1 cellular context compared by ENCODE assay signal in the genomic region with DNA sequence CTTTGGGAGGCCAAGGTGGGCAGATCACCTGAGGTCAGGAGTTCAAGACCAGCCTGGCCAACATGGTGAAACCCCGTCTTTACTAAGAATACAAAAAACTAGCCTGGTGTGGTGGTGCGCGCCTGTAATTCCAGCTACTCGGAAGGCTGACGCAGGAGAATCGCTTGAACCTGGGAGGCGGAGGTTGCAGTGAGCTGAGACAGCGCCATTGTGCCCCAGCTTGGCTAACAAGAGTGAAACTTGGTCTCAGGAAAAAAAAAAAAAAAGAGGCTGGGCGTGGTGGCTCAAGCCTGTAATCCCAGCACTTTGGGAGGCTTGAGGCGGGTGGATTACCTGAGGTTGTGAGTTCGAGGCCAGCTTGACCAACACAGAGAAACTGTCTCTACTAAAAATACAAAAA.
TF ChIP-seq lines count a peak whose summit lies in the region.
"Not testable (repeated sequence)": the region's sequence is repeated elsewhere in the genome, so short reads cannot be mapped to it uniquely, and the experiment has no call there.

No MANE protein-coding gene starts in this region.

TF ChIP-seq in K562, 482 proteins besides CTCF, POLR2A, EP300 and RAD21:
- peak; percentile 49; the same call in 1 of the 2 replicates for TF ChIP-seq BCOR (IDR thresholded peaks at IDR 0.05)
- TF ChIP-seq, protein P1, sequence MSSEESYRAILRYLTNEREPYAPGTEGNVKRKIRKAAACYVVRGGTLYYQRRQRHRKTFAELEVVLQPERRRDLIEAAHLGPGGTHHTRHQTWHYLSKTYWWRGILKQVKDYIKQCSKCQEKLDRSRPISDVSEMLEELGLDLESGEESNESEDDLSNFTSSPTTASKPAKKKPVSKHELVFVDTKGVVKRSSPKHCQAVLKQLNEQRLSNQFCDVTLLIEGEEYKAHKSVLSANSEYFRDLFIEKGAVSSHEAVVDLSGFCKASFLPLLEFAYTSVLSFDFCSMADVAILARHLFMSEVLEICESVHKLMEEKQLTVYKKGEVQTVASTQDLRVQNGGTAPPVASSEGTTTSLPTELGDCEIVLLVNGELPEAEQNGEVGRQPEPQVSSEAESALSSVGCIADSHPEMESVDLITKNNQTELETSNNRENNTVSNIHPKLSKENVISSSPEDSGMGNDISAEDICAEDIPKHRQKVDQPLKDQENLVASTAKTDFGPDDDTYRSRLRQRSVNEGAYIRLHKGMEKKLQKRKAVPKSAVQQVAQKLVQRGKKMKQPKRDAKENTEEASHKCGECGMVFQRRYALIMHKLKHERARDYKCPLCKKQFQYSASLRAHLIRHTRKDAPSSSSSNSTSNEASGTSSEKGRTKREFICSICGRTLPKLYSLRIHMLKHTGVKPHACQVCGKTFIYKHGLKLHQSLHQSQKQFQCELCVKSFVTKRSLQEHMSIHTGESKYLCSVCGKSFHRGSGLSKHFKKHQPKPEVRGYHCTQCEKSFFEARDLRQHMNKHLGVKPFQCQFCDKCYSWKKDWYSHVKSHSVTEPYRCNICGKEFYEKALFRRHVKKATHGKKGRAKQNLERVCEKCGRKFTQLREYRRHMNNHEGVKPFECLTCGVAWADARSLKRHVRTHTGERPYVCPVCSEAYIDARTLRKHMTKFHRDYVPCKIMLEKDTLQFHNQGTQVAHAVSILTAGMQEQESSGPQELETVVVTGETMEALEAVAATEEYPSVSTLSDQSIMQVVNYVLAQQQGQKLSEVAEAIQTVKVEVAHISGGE (CRISPR knock-in tag; IDR thresholded peaks at IDR 0.05) = peak in 1 of 3 experiments; percentile 30; a peak in 1 of 6 replicates
- TF ChIP-seq, protein P2, sequence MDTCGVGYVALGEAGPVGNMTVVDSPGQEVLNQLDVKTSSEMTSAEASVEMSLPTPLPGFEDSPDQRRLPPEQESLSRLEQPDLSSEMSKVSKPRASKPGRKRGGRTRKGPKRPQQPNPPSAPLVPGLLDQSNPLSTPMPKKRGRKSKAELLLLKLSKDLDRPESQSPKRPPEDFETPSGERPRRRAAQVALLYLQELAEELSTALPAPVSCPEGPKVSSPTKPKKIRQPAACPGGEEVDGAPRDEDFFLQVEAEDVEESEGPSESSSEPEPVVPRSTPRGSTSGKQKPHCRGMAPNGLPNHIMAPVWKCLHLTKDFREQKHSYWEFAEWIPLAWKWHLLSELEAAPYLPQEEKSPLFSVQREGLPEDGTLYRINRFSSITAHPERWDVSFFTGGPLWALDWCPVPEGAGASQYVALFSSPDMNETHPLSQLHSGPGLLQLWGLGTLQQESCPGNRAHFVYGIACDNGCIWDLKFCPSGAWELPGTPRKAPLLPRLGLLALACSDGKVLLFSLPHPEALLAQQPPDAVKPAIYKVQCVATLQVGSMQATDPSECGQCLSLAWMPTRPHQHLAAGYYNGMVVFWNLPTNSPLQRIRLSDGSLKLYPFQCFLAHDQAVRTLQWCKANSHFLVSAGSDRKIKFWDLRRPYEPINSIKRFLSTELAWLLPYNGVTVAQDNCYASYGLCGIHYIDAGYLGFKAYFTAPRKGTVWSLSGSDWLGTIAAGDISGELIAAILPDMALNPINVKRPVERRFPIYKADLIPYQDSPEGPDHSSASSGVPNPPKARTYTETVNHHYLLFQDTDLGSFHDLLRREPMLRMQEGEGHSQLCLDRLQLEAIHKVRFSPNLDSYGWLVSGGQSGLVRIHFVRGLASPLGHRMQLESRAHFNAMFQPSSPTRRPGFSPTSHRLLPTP (IDR thresholded peaks at IDR 0.05; ENCODE audit: borderline replicate concordance, extremely low read depth, insufficient read length) = peak; percentile 39
- peak; percentile 80 for TF ChIP-seq ZNF384 (IDR thresholded peaks at IDR 0.05; ENCODE audit: low read depth, low read length)
- TF ChIP-seq ATF1 (CRISPR knock-in tag; IDR thresholded peaks at IDR 0.05) = not testable (repeated sequence)
- 0 out of 2 replicates have a peak, but pooled peaks have one; percentile 1 for TF ChIP-seq ATF1 (tag; IDR thresholded peaks at IDR 0.05)
- peak; percentile 29 for TF ChIP-seq CHD1 (IDR thresholded peaks at IDR 0.05; ENCODE audit: low read length)
- 0 out of 2 replicates have a peak, but pooled peaks have one; percentile 16 for TF ChIP-seq KLF1 (tag; IDR thresholded peaks at IDR 0.05)
- TF ChIP-seq, protein P3, sequence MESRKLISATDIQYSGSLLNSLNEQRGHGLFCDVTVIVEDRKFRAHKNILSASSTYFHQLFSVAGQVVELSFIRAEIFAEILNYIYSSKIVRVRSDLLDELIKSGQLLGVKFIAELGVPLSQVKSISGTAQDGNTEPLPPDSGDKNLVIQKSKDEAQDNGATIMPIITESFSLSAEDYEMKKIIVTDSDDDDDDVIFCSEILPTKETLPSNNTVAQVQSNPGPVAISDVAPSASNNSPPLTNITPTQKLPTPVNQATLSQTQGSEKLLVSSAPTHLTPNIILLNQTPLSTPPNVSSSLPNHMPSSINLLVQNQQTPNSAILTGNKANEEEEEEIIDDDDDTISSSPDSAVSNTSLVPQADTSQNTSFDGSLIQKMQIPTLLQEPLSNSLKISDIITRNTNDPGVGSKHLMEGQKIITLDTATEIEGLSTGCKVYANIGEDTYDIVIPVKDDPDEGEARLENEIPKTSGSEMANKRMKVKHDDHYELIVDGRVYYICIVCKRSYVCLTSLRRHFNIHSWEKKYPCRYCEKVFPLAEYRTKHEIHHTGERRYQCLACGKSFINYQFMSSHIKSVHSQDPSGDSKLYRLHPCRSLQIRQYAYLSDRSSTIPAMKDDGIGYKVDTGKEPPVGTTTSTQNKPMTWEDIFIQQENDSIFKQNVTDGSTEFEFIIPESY (CRISPR knock-in tag; IDR thresholded peaks at IDR 0.05) = peak; percentile 43; the same call in 1 of the 2 replicates
- peak; percentile 20 for TF ChIP-seq TAF1 (IDR thresholded peaks at IDR 0.05; ENCODE audit: control insufficient read depth, extremely low read depth, insufficient read depth, low read length, severe bottlenecking)
- TF ChIP-seq, protein P4, sequence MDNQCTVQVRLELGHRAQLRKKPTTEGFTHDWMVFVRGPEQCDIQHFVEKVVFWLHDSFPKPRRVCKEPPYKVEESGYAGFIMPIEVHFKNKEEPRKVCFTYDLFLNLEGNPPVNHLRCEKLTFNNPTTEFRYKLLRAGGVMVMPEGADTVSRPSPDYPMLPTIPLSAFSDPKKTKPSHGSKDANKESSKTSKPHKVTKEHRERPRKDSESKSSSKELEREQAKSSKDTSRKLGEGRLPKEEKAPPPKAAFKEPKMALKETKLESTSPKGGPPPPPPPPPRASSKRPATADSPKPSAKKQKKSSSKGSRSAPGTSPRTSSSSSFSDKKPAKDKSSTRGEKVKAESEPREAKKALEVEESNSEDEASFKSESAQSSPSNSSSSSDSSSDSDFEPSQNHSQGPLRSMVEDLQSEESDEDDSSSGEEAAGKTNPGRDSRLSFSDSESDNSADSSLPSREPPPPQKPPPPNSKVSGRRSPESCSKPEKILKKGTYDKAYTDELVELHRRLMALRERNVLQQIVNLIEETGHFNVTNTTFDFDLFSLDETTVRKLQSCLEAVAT (IDR thresholded peaks at IDR 0.05) = peak in 1 of 2 experiments; percentile 67; a peak in 1 of 4 replicates
- TF ChIP-seq RBFOX2 (IDR thresholded peaks at IDR 0.05; ENCODE audit: low read depth, low read length) = peak; percentile 31; the same call in 1 of the 2 replicates
